In the genomic region with DNA sequence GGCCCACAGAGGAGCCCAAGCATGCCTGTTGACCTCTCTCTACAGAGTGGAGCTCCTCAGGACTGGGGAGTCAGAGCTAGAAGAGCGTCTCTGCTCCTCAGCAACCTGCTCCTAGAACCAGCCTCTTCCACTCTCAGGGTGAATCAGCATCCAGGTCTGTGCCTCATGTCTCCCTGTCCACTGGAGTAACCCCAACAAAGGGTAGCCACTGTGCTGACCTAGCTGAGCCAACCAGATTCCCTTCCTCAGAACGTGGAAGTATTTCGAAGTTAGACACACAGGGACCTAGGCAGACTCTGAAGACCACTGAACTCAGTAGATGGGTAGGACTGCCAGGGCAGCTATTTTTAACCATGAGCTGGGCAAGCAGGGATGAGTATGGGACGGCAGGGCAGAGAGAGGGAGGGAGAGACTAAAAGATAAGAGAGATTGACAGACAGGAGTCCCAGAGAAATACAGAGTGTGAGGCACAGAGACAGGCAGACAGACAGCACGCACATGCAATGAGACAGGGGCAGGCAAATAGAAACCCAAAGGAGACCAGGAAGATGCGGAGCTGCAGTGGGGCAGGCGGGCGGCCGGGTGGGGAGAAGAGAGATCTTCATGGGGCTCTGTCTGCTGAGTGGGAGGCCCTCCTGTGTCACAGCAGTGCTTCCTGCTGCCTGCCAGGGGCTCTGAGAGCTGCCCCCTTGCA, we compare ENCODE assay signal across 1 cellular context.
TF ChIP-seq lines count a peak whose summit lies in the region.

No MANE protein-coding gene starts in this region.

TF ChIP-seq in IMR-90, 13 proteins besides CTCF, POLR2A, EP300 and RAD21:
- TF ChIP-seq, protein P1, sequence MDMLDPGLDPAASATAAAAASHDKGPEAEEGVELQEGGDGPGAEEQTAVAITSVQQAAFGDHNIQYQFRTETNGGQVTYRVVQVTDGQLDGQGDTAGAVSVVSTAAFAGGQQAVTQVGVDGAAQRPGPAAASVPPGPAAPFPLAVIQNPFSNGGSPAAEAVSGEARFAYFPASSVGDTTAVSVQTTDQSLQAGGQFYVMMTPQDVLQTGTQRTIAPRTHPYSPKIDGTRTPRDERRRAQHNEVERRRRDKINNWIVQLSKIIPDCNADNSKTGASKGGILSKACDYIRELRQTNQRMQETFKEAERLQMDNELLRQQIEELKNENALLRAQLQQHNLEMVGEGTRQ (IDR thresholded peaks at IDR 0.05; ENCODE audit: low read depth, low read length), result no peak
- no peak for TF ChIP-seq FOS (IDR thresholded peaks at IDR 0.05; ENCODE audit: low read depth, low read length)
- TF ChIP-seq ELK1 (IDR thresholded peaks at IDR 0.05; ENCODE audit: borderline replicate concordance, low read depth, low read length), result no peak
- no peak for TF ChIP-seq CEBPB (IDR thresholded peaks at IDR 0.05; ENCODE audit: low read depth, low read length)
- TF ChIP-seq RCOR1 (IDR thresholded peaks at IDR 0.05; ENCODE audit: insufficient replicate concordance, low read length), result no peak
- TF ChIP-seq RFX5 (IDR thresholded peaks at IDR 0.05; ENCODE audit: low read depth, low read length), result no peak
- TF ChIP-seq NFE2L2 (IDR thresholded peaks at IDR 0.05; ENCODE audit: low read depth, low read length), result no peak
- TF ChIP-seq MXI1 (IDR thresholded peaks at IDR 0.05; ENCODE audit: borderline replicate concordance, low read depth, low read length), result no peak
- TF ChIP-seq MAZ (IDR thresholded peaks at IDR 0.05; ENCODE audit: borderline replicate concordance, low read depth, low read length), result no peak
